In the genomic region with DNA sequence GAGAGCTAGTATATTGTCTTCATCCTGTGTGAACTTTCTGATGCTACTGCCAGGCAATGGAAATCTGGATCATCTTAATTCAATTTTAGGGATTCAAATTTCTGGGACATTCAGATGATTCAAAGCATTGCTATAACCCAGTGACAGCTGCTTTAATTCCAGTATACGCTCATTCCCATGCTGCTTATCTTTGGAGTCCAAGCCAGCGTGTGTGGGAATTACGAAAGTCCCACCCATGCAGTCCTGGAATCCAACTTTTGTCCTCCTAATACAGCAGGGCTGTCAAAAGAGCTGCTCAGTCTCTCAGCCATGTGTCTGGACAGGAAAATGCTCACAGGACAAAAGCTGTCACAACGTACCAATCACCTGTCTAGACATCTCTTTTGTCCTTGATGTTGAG, we compare ENCODE assay signal across 17 cellular contexts.
DNase-seq lines count a peak whose midpoint lies in the region; ATAC-seq, FAIRE-seq and TF ChIP-seq lines count a peak whose summit lies in the region.
"Had no signal": no experiment of that assay in that cellular context is flagged by ENCODE, and none has a peak within 500 bp of the region (broad histone marks: within the 10 kb centered on the region; RNA-seq: fewer than 3 reads in every experiment).

No MANE protein-coding gene starts in this region.

- peak; percentile 49 to 66 for ATAC-seq in lower lobe of right lung
- peak; percentile 53 to 70 for ATAC-seq in gastrocnemius medialis
- ATAC-seq in T-cell (replicated peaks in 1 of 4) = no peak

- POLR2A ChIA-PET in T-cell (lab: Charles Lee) = no interaction called here
- POLR2A ChIA-PET in activated CD4-positive, alpha-beta memory T cell treated with anti-CD3 and anti-CD28 coated beads, Interleukin-2, amount 10 ng/mL, durations not matched to agents 7 days and 5 days (lab: Charles Lee) = no interaction called here

- no peaks in the 10 kb centered on the region for H3K9me3 ChIP-seq in lower lobe of right lung
- no peaks in the 10 kb centered on the region for H3K9me3 ChIP-seq in gastrocnemius medialis

- no peaks in the 10 kb centered on the region for H3K9me3 Mint-ChIP-seq in T-cell
- H3K9me3 Mint-ChIP-seq in activated CD4-positive, alpha-beta memory T cell treated with anti-CD3 and anti-CD28 coated beads, Interleukin-2, amount 10 ng/mL, durations not matched to agents 7 days and 5 days = no peaks in the 10 kb centered on the region
- H3K9me3 Mint-ChIP-seq: activated naive CD4-positive, alpha-beta T cell treated with anti-CD3 and anti-CD28 coated beads, Interleukin-2, amount 50 U/mL, for 24 hours; CD8-positive, alpha-beta memory T cell; immature natural killer cell; stimulated activated naive CD8-positive, alpha-beta T cell treated with anti-CD3 and anti-CD28 coated beads, Interleukin-15, Interleukin-2, amounts not matched to agents 100 ng/mL and 50 ng/mL, for 24 hours had no signal

- H3K27me3 ChIP-seq in lower lobe of right lung (ENCODE audit: low read depth) = no peaks in the 10 kb centered on the region
- no peaks in the 10 kb centered on the region for H3K27me3 ChIP-seq in gastrocnemius medialis

- no peak overlapping the region for H3K27ac Mint-ChIP-seq in T-cell
- no peak overlapping the region for H3K27ac Mint-ChIP-seq in activated CD4-positive, alpha-beta memory T cell treated with anti-CD3 and anti-CD28 coated beads, Interleukin-2, amount 10 ng/mL, durations not matched to agents 7 days and 5 days
- H3K27ac Mint-ChIP-seq: activated naive CD4-positive, alpha-beta T cell treated with anti-CD3 and anti-CD28 coated beads, Interleukin-2, amount 50 U/mL, for 24 hours; CD8-positive, alpha-beta memory T cell; immature natural killer cell; stimulated activated naive CD8-positive, alpha-beta T cell treated with anti-CD3 and anti-CD28 coated beads, Interleukin-15, Interleukin-2, amounts not matched to agents 100 ng/mL and 50 ng/mL, for 24 hours had no signal

- TF ChIP-seq POLR2A in gastrocnemius medialis (IDR thresholded peaks at IDR 0.05) = no peak

- no peaks in the 10 kb centered on the region for H3K4me1 Mint-ChIP-seq in T-cell
- no peaks in the 10 kb centered on the region for H3K4me1 Mint-ChIP-seq in activated CD4-positive, alpha-beta memory T cell treated with anti-CD3 and anti-CD28 coated beads, Interleukin-2, amount 10 ng/mL, durations not matched to agents 7 days and 5 days
- H3K4me1 Mint-ChIP-seq: activated naive CD4-positive, alpha-beta T cell treated with anti-CD3 and anti-CD28 coated beads, Interleukin-2, amount 50 U/mL, for 24 hours; CD8-positive, alpha-beta memory T cell; immature natural killer cell had no signal

- H3K4me3 ChIP-seq in lower lobe of right lung (no peak overlapping the region), gastrocnemius medialis (no peak overlapping the region)

- H3K4me3 Mint-ChIP-seq in T-cell = no peak overlapping the region
- H3K4me3 Mint-ChIP-seq in activated CD4-positive, alpha-beta memory T cell treated with anti-CD3 and anti-CD28 coated beads, Interleukin-2, amount 10 ng/mL, durations not matched to agents 7 days and 5 days = no peak overlapping the region
- H3K4me3 Mint-ChIP-seq: activated naive CD4-positive, alpha-beta T cell treated with anti-CD3 and anti-CD28 coated beads, Interleukin-2, amount 50 U/mL, for 24 hours; CD8-positive, alpha-beta memory T cell; immature natural killer cell; stimulated activated naive CD8-positive, alpha-beta T cell treated with anti-CD3 and anti-CD28 coated beads, Interleukin-15, Interleukin-2, amounts not matched to agents 100 ng/mL and 50 ng/mL, for 24 hours had no signal

- H3K27me3 Mint-ChIP-seq in T-cell = peaks cover 0 to 15% of the 10 kb centered on the region in 2 donors
- peaks cover 2% of the 10 kb centered on the region for H3K27me3 Mint-ChIP-seq in activated CD4-positive, alpha-beta memory T cell treated with anti-CD3 and anti-CD28 coated beads, Interleukin-2, amount 10 ng/mL, durations not matched to agents 7 days and 5 days

- intact Hi-C loops in lower lobe of right lung (cut with DNase I) (no loop called here), gastrocnemius medialis (cut with DNase I; ENCODE audit: low total_unique reads) (loop anchor here (5.0 kb wide), 1 partner anchor 35 kb away; no protein-coding TSS in a partner anchor)

- TF ChIP-seq CTCF in lower lobe of right lung (IDR thresholded peaks at IDR 0.05) (no peak), gastrocnemius medialis (IDR thresholded peaks at IDR 0.05 in 4 of 5, conservative IDR thresholded peaks at IDR 0.05 in 1 of 5) (no peak)

- FAIRE-seq in HTR-8/SVneo (lab: Jason Lieb, UNC) = peak; percentile 36
- FAIRE-seq: bronchial epithelial cell had no signal

- H3K36me3 ChIP-seq in lower lobe of right lung = no peaks in the 10 kb centered on the region
- H3K36me3 ChIP-seq in gastrocnemius medialis = no peaks in the 10 kb centered on the region

- H3K27ac ChIP-seq in lower lobe of right lung (no peak overlapping the region), gastrocnemius medialis (peak overlapping the region; percentile 54 to 76 (median 69))

- in situ Hi-C loops in gastrocnemius medialis (cut with MboI; ENCODE audit: low sequenced_read_pairs in 4 of 4) = no loop called here

- no peaks in the 10 kb centered on the region for H3K4me1 ChIP-seq in lower lobe of right lung
- H3K4me1 ChIP-seq in gastrocnemius medialis = peaks cover 0 to 24% of the 10 kb centered on the region in 2 donors

- H3K36me3 Mint-ChIP-seq in T-cell = no peaks in the 10 kb centered on the region
- no peaks in the 10 kb centered on the region for H3K36me3 Mint-ChIP-seq in activated CD4-positive, alpha-beta memory T cell treated with anti-CD3 and anti-CD28 coated beads, Interleukin-2, amount 10 ng/mL, durations not matched to agents 7 days and 5 days (ENCODE audit: low read depth)
- H3K36me3 Mint-ChIP-seq: activated naive CD4-positive, alpha-beta T cell treated with anti-CD3 and anti-CD28 coated beads, Interleukin-2, amount 50 U/mL, for 24 hours; CD8-positive, alpha-beta memory T cell; immature natural killer cell had no signal

- CTCF ChIA-PET in T-cell (lab: Charles Lee) = no interaction called here
- CTCF ChIA-PET in activated CD4-positive, alpha-beta memory T cell treated with anti-CD3 and anti-CD28 coated beads, Interleukin-2, amount 10 ng/mL, durations not matched to agents 7 days and 5 days (lab: Charles Lee) = no interaction called here

- no peak for DNase-seq in HTR-8/SVneo (ENCODE audit: insufficient read length, low spot score)
- peak; percentile 13 for DNase-seq in fibroblast of gingiva (ENCODE audit: low read depth)
- DNase-seq in lower lobe of right lung = no peak
- peak; percentile 21 to 65 for DNase-seq in gastrocnemius medialis
- no peak for DNase-seq in NCI-H82 treated with DMSO at 0.1 percent for 48 hours (lab: John Stamatoyannopoulos, UW; ENCODE audit: unreplicated experiment)
- no peak for DNase-seq in T-cell
- no peak for DNase-seq in activated CD4-positive, alpha-beta memory T cell treated with anti-CD3 and anti-CD28 coated beads, Interleukin-2, amount 10 ng/mL, durations not matched to agents 7 days and 5 days
- no peak for DNase-seq in globus pallidus (ENCODE audit: low spot score)
- DNase-seq: activated CD4-positive, alpha-beta T cell treated with anti-CD3 and anti-CD28 coated beads for 48 hours; CD8-positive, alpha-beta memory T cell; EL; immature natural killer cell; NCI-H2029; NCI-H526 had no signal

Comparison
In these comparisons a context has a peak if more than half of its experiments do, and no peak if none do; other contexts are left out.
1. DNase-seq: peak in fibroblast of gingiva (single experiment) and gastrocnemius medialis (2 of 2); none in HTR-8/SVneo (single experiment), lower lobe of right lung (single experiment), NCI-H82 treated with DMSO at 0.1 percent for 48 hours (single experiment), T-cell (0 of 34), activated CD4-positive, alpha-beta memory T cell treated with anti-CD3 and anti-CD28 coated beads, Interleukin-2, amount 10 ng/mL, durations not matched to agents 7 days and 5 days (single experiment) and globus pallidus (single experiment).
2. ATAC-seq: peak in lower lobe of right lung (2 of 2) and gastrocnemius medialis (2 of 2); none in T-cell (0 of 4).